Comparison of ENCODE assay signal across 2 cellular contexts in genomic region chr20:62761058-62761758, GRCh38.
TF ChIP-seq lines count a peak whose summit lies in the region.

No MANE protein-coding gene starts in this region.

TF ChIP-seq in SK-N-SH treated with all-trans-retinoic acid at 6 μM for 48 hours, 23 proteins besides CTCF, POLR2A, EP300 and RAD21:
- TF ChIP-seq ZNF8 (CRISPR knock-in tag; IDR thresholded peaks at IDR 0.05) (no peak), ZNF565 (CRISPR knock-in tag; conservative IDR thresholded peaks at IDR 0.05; ENCODE audit: low read depth) (no peak), ZNF70 (CRISPR knock-in tag; IDR thresholded peaks at IDR 0.05) (no peak)

TF ChIP-seq in SK-N-SH, 30 proteins besides CTCF, POLR2A, EP300 and RAD21:
- TF ChIP-seq RCOR1 (IDR thresholded peaks at IDR 0.05; ENCODE audit: low read length) (no peak), FOXM1 (IDR thresholded peaks at IDR 0.05; ENCODE audit: low read depth) (no peak), TEAD4 (IDR thresholded peaks at IDR 0.05; ENCODE audit: borderline replicate concordance, insufficient read depth) (no peak), YY1 (IDR thresholded peaks at IDR 0.05; ENCODE audit: low read depth) (no peak)
